1 cellular context compared by ENCODE assay signal in the genomic region with DNA sequence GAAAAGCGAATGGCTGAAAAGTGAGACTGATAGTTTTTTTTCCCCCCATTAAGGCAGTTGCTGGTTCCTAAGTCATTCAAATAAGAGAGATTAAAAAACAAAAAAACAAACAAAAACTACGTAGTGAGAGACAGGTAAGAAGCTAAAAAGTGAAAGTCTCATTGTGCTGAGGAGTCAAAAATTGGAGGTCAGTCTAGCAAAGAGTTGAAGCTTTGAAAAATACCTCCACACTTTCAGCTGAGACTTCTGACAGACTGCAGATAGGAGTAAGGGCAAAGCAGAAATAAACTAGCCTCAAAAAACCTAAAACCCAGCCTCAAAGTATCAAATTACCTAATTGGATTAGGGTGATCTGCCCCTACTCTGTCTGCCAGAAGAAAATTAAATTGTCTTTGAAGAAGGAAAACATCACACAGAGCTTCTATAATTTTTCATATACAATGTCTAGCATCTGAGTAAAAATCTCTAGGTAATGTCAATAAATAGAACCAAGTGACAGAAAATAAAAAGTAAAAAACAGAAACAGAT.
TF ChIP-seq lines count a peak whose summit lies in the region.

No MANE protein-coding gene starts in this region.

TF ChIP-seq in HEK293, 187 proteins besides CTCF, POLR2A, EP300 and RAD21 (continued from another document):
- TF ChIP-seq, protein P1, sequence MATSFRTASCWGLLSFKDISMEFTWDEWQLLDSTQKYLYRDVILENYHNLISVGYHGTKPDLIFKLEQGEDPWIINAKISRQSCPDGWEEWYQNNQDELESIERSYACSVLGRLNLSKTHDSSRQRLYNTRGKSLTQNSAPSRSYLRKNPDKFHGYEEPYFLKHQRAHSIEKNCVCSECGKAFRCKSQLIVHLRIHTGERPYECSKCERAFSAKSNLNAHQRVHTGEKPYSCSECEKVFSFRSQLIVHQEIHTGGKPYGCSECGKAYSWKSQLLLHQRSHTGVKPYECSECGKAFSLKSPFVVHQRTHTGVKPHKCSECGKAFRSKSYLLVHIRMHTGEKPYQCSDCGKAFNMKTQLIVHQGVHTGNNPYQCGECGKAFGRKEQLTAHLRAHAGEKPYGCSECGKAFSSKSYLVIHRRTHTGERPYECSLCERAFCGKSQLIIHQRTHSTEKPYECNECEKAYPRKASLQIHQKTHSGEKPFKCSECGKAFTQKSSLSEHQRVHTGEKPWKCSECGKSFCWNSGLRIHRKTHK (tag by site-specific recombination; IDR thresholded peaks at IDR 0.05): peak; percentile 77
- TF ChIP-seq PRDM1 (tag by site-specific recombination; IDR thresholded peaks at IDR 0.05): peak; percentile 47; the same call in 1 of the 2 replicates
